Comparison of ENCODE assay signal across 10 cellular contexts in the genomic region with DNA sequence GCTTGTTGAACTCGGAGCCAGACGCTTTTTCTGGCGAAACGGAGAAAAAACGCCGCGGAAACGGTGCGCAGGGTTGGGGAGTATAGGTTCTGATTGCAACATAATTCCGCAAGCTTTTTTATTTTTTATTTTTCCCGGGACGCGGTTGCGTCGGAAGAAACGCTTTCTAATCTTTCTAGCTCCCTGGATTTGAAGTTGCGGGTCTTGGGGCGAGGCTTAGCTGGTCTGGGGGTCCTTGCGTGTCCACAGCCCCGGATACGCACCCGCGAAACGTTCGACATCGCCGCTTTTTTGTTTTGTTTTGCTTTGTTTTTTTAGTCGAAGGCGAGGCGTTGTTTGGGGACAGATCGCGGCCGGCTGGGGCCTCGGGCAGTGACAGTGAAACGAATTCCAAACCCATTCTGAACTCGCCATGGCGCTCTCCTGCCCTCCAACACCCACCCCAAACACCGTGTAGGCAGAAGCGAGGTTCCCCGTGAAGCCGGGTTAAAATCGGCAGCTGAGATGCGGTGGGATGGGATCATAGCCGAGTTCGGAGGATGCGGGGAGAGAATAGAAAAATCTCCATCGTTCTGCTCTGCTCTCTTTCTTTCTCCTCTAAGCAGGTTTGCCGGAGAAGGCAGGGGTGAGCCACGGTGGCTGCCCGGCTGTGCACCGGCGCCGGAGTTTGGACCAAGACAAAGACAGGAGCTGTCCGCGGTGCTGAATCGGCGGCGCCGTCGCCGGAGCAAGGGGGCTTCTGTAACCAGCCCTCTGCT. TPM values are rescaled to one million over a fixed set of nuclear protein-coding genes. Genes with fewer than 3 reads are reported as not detected.
A peak's percentile ranks its signal among the peaks of the same experiment; 100 is the strongest.
DNase-seq lines count a peak whose midpoint lies in the region; ATAC-seq and TF ChIP-seq lines count a peak whose summit lies in the region.
"Had no signal": no experiment of that assay in that cellular context is flagged by ENCODE, and none has a peak within 500 bp of the region (broad histone marks: within the 10 kb centered on the region; RNA-seq: fewer than 3 reads in every experiment).

No MANE protein-coding gene starts in this region.

- H3K4me3 ChIP-seq in left ventricle myocardium inferior (no peak overlapping the region), uterus (no peak overlapping the region)
- H3K4me3 ChIP-seq: skin epidermis had no signal

- no peak overlapping the region for H3K27ac ChIP-seq in left ventricle myocardium inferior (replicated peaks)
- H3K27ac ChIP-seq in uterus = no peak overlapping the region
- H3K27ac ChIP-seq: KMS-11, skin epidermis had no signal

- intact Hi-C loops in left ventricle myocardium inferior (cut with micrococcal nuclease) (no loop called here), uterus (cut with DNase I; ENCODE audit: low total_unique reads) (no loop called here)

- peak overlapping the region; percentile 33 for H3K4me3 Mint-ChIP-seq in activated CD4-positive, alpha-beta memory T cell treated with anti-CD3 and anti-CD28 coated beads, Interleukin-2, amount 10 ng/mL, durations not matched to agents 7 days and 5 days

- H3K27me3 Mint-ChIP-seq in activated CD4-positive, alpha-beta memory T cell treated with anti-CD3 and anti-CD28 coated beads, Interleukin-2, amount 10 ng/mL, durations not matched to agents 7 days and 5 days = peaks cover 65% of the 10 kb centered on the region

- TF ChIP-seq CTCF in left ventricle myocardium inferior (IDR thresholded peaks at IDR 0.05; ENCODE audit: borderline replicate concordance) = no peak
- no peak for TF ChIP-seq CTCF in uterus (IDR thresholded peaks at IDR 0.05)

- DNase-seq in NCI-H82 (lab: John Stamatoyannopoulos, UW) (peak; percentile 17), NCI-H82 treated with DMSO at 0.1 percent for 48 hours (lab: John Stamatoyannopoulos, UW; ENCODE audit: unreplicated experiment) (no peak), left ventricle myocardium inferior (peak; percentile 44), GM19240 (ENCODE audit: insufficient read length, low spot score) (no peak), uterus (no peak)
- DNase-seq in activated CD4-positive, alpha-beta memory T cell treated with anti-CD3 and anti-CD28 coated beads, Interleukin-2, amount 10 ng/mL, durations not matched to agents 7 days and 5 days = peak; percentile 35
- peak; percentile 24 for DNase-seq in stimulated activated CD8-positive, alpha-beta memory T cell treated with anti-CD3 and anti-CD28 coated beads, Interleukin-4, amount 100 ng/mL, for 24 hours (ENCODE audit: low read depth)

- no peak for TF ChIP-seq POLR2A in uterus (IDR thresholded peaks at IDR 0.05)

- ATAC-seq in HG02763 (IDR thresholded peaks at IDR 0.05; ENCODE audit: unreplicated experiment) = no peak

- peaks cover 11% of the 10 kb centered on the region for H3K36me3 Mint-ChIP-seq in activated CD4-positive, alpha-beta memory T cell treated with anti-CD3 and anti-CD28 coated beads, Interleukin-2, amount 10 ng/mL, durations not matched to agents 7 days and 5 days (ENCODE audit: low read depth)

- peaks cover 12% of the 10 kb centered on the region for H3K4me1 ChIP-seq in left ventricle myocardium inferior
- H3K4me1 ChIP-seq in uterus = peaks cover 0 to 3% of the 10 kb centered on the region in 2 donors

- H3K27me3 ChIP-seq in left ventricle myocardium inferior (ENCODE audit: low read depth) = peaks cover 98% of the 10 kb centered on the region
- H3K27me3 ChIP-seq in uterus = peaks cover 0 to 50% of the 10 kb centered on the region in 2 donors

- CTCF ChIA-PET in activated CD4-positive, alpha-beta memory T cell treated with anti-CD3 and anti-CD28 coated beads, Interleukin-2, amount 10 ng/mL, durations not matched to agents 7 days and 5 days (lab: Charles Lee) = interaction anchor here (1.1 kb wide), 1 partner anchor 18 kb away, joined by 4 read pairs; no protein-coding TSS in a partner anchor

- H3K4me1 Mint-ChIP-seq in activated CD4-positive, alpha-beta memory T cell treated with anti-CD3 and anti-CD28 coated beads, Interleukin-2, amount 10 ng/mL, durations not matched to agents 7 days and 5 days = peaks cover 4% of the 10 kb centered on the region

- POLR2A ChIA-PET in activated CD4-positive, alpha-beta memory T cell treated with anti-CD3 and anti-CD28 coated beads, Interleukin-2, amount 10 ng/mL, durations not matched to agents 7 days and 5 days (lab: Charles Lee) = no interaction called here

- H3K9me3 ChIP-seq in left ventricle myocardium inferior (replicated peaks) (no peaks in the 10 kb centered on the region), uterus (no peaks in the 10 kb centered on the region)

- H3K27ac Mint-ChIP-seq in activated CD4-positive, alpha-beta memory T cell treated with anti-CD3 and anti-CD28 coated beads, Interleukin-2, amount 10 ng/mL, durations not matched to agents 7 days and 5 days = peak overlapping the region; percentile 54

- no peaks in the 10 kb centered on the region for H3K36me3 ChIP-seq in left ventricle myocardium inferior
- no peaks in the 10 kb centered on the region for H3K36me3 ChIP-seq in uterus

- H3K9me3 Mint-ChIP-seq in activated CD4-positive, alpha-beta memory T cell treated with anti-CD3 and anti-CD28 coated beads, Interleukin-2, amount 10 ng/mL, durations not matched to agents 7 days and 5 days = peaks cover 2% of the 10 kb centered on the region

RNA-seq across cellular contexts. Expression of a gene that starts 8.1 kb away (rescaled TPM):
- not detected for total RNA-seq in activated CD4-positive, alpha-beta memory T cell treated with anti-CD3 and anti-CD28 coated beads, Interleukin-2, amount 10 ng/mL, durations not matched to agents 7 days and 5 days
- total RNA-seq in left ventricle myocardium inferior (not detected), uterus (not detected)

RNA-seq across cellular contexts. Expression of a gene that starts 57.6 kb away (rescaled TPM):
- total RNA-seq in activated CD4-positive, alpha-beta memory T cell treated with anti-CD3 and anti-CD28 coated beads, Interleukin-2, amount 10 ng/mL, durations not matched to agents 7 days and 5 days = not detected
- 13.3 TPM for total RNA-seq in left ventricle myocardium inferior
- total RNA-seq in uterus = 1 to 10 TPM in 1 of 4 donors, under 1 TPM in 2, not detected in 1; 0.26 to 3.0 (median 0.61) TPM

Comparison
In these comparisons a context has a peak if more than half of its experiments do, and no peak if none do; other contexts are left out.
1. DNase-seq: peak in NCI-H82 (single experiment), activated CD4-positive, alpha-beta memory T cell treated with anti-CD3 and anti-CD28 coated beads, Interleukin-2, amount 10 ng/mL, durations not matched to agents 7 days and 5 days (single experiment), left ventricle myocardium inferior (single experiment) and stimulated activated CD8-positive, alpha-beta memory T cell treated with anti-CD3 and anti-CD28 coated beads, Interleukin-4, amount 100 ng/mL, for 24 hours (single experiment); none in NCI-H82 treated with DMSO at 0.1 percent for 48 hours (single experiment), GM19240 (single experiment) and uterus (0 of 2).